ENCODE assay signal across 15 cellular contexts in genomic region chr10:99966306-99966705, GRCh38. TPM values are rescaled to one million over a fixed set of nuclear protein-coding genes. Genes with fewer than 3 reads are reported as not detected.
DNase-seq lines count a peak whose midpoint lies in the region; ATAC-seq and TF ChIP-seq lines count a peak whose summit lies in the region.
"Had no signal": no experiment of that assay in that cellular context is flagged by ENCODE, and none has a peak within 500 bp of the region (broad histone marks: within the 10 kb centered on the region; RNA-seq: fewer than 3 reads in every experiment).

No MANE protein-coding gene starts in this region.

- DNase-seq in AG04449 (ENCODE audit: low read depth, low spot score) (peak; percentile 74), HK-2 (ENCODE audit: unreplicated experiment) (peak; percentile 68), adipocyte (ENCODE audit: low read depth) (peak; percentile 90), iris pigment epithelial cell (ENCODE audit: low read depth) (peak; percentile 90), NCI-H526 (lab: John Stamatoyannopoulos, UW) (no peak)
- no peak for DNase-seq in activated CD8-positive, alpha-beta T cell treated with anti-CD3 and anti-CD28 coated beads, Interleukin-2, amount 10 ng/mL, durations not matched to agents 7 days and 5 days
- no peak for DNase-seq in central memory CD4-positive, alpha-beta T cell
- DNase-seq: activated B cell treated with CpG ODN at 0.5 μM for 24 hours; CD8-positive, alpha-beta T cell; MG63; NK-92 treated with Interleukin-12 subunit alpha and Interleukin-12 subunit beta, amount 100 ng/mL, for 24 hours had no signal

- H3K9me3 Mint-ChIP-seq in activated CD8-positive, alpha-beta T cell treated with anti-CD3 and anti-CD28 coated beads, Interleukin-2, amount 10 ng/mL, durations not matched to agents 7 days and 5 days (ENCODE audit: insufficient read depth), result no peaks in the 10 kb centered on the region
- H3K9me3 Mint-ChIP-seq: activated B cell treated with CpG ODN at 0.5 μM for 24 hours; activated naive CD4-positive, alpha-beta T cell treated with anti-CD3 and anti-CD28 coated beads, Interleukin-2, amount 50 U/mL, for 24 hours; CD8-positive, alpha-beta T cell had no signal

- TF ChIP-seq CTCF in AG04449 (IDR thresholded peaks at IDR 0.05; ENCODE audit: insufficient read depth, low read length, missing control alignments), result no peak

- H3K4me3 ChIP-seq in AG04449 (ENCODE audit: low read depth, low read length) (no peak overlapping the region), adipocyte (ENCODE audit: low read length) (no peak overlapping the region)
- H3K4me3 ChIP-seq: MG63 had no signal

- H3K4me3 Mint-ChIP-seq in activated CD8-positive, alpha-beta T cell treated with anti-CD3 and anti-CD28 coated beads, Interleukin-2, amount 10 ng/mL, durations not matched to agents 7 days and 5 days, result no peak overlapping the region
- H3K4me3 Mint-ChIP-seq: activated B cell treated with CpG ODN at 0.5 μM for 24 hours; activated naive CD4-positive, alpha-beta T cell treated with anti-CD3 and anti-CD28 coated beads, Interleukin-2, amount 50 U/mL, for 24 hours; CD8-positive, alpha-beta T cell had no signal

- CTCF ChIA-PET in AG04449 (lab: Yijun Ruan, JAX), result interaction anchor here (0.8 to 4.4 kb wide), 14 partner anchors 9 to 119 kb away, joined by 3 to 62 read pairs (median 8); partner anchors contain the start of gene DNMBP
- CTCF ChIA-PET in activated CD8-positive, alpha-beta T cell treated with anti-CD3 and anti-CD28 coated beads, Interleukin-2, amount 10 ng/mL, durations not matched to agents 7 days and 5 days (lab: Charles Lee), result interaction anchor here (3.1 kb wide), 1 partner anchor 120 kb away, joined by 22 read pairs; no protein-coding TSS in a partner anchor

- peaks cover 19% of the 10 kb centered on the region for H3K4me1 ChIP-seq in adipocyte (ENCODE audit: control insufficient read depth, insufficient read depth, low read length)

- POLR2A ChIA-PET in AG04449 (lab: Yijun Ruan, JAX), result interaction anchor here (0.7 to 1.5 kb wide), 7 partner anchors 9 to 60 kb away, joined by 3 to 23 read pairs (median 4); partner anchors contain the start of gene DNMBP
- POLR2A ChIA-PET in activated CD8-positive, alpha-beta T cell treated with anti-CD3 and anti-CD28 coated beads, Interleukin-2, amount 10 ng/mL, durations not matched to agents 7 days and 5 days (lab: Charles Lee), result no interaction called here

- ATAC-seq in activated CD8-positive, alpha-beta T cell treated with anti-CD3 and anti-CD28 coated beads, Interleukin-2, amount 10 ng/mL, durations not matched to agents 7 days and 5 days, result no peak
- no peak for ATAC-seq in HG02981 (IDR thresholded peaks at IDR 0.05; ENCODE audit: unreplicated experiment)
- ATAC-seq: CD8-positive, alpha-beta T cell; left lobe of liver; sciatic nerve had no signal

- H3K27me3 Mint-ChIP-seq in activated CD8-positive, alpha-beta T cell treated with anti-CD3 and anti-CD28 coated beads, Interleukin-2, amount 10 ng/mL, durations not matched to agents 7 days and 5 days (ENCODE audit: low read depth), result no peaks in the 10 kb centered on the region
- H3K27me3 Mint-ChIP-seq: activated B cell treated with CpG ODN at 0.5 μM for 24 hours; activated naive CD4-positive, alpha-beta T cell treated with anti-CD3 and anti-CD28 coated beads, Interleukin-2, amount 50 U/mL, for 24 hours had no signal

- peaks cover 2% of the 10 kb centered on the region for H3K4me1 Mint-ChIP-seq in activated CD8-positive, alpha-beta T cell treated with anti-CD3 and anti-CD28 coated beads, Interleukin-2, amount 10 ng/mL, durations not matched to agents 7 days and 5 days (ENCODE audit: low read depth)
- H3K4me1 Mint-ChIP-seq: activated B cell treated with CpG ODN at 0.5 μM for 24 hours; activated naive CD4-positive, alpha-beta T cell treated with anti-CD3 and anti-CD28 coated beads, Interleukin-2, amount 50 U/mL, for 24 hours had no signal

- H3K27me3 ChIP-seq in adipocyte (replicated peaks; ENCODE audit: control insufficient read depth, insufficient read depth, low read length), result no peaks in the 10 kb centered on the region
- H3K27me3 ChIP-seq: MG63 had no signal

- H3K9ac ChIP-seq in adipocyte (ENCODE audit: low read length), result peak overlapping the region; percentile 25

- no peaks in the 10 kb centered on the region for H3K9me3 ChIP-seq in adipocyte (ENCODE audit: control insufficient read depth, low read length)
- H3K9me3 ChIP-seq: MG63 had no signal

- no peak overlapping the region for H3K27ac Mint-ChIP-seq in activated CD8-positive, alpha-beta T cell treated with anti-CD3 and anti-CD28 coated beads, Interleukin-2, amount 10 ng/mL, durations not matched to agents 7 days and 5 days
- H3K27ac Mint-ChIP-seq: activated B cell treated with CpG ODN at 0.5 μM for 24 hours; activated naive CD4-positive, alpha-beta T cell treated with anti-CD3 and anti-CD28 coated beads, Interleukin-2, amount 50 U/mL, for 24 hours; CD8-positive, alpha-beta T cell had no signal

- H3K36me3 Mint-ChIP-seq in activated CD8-positive, alpha-beta T cell treated with anti-CD3 and anti-CD28 coated beads, Interleukin-2, amount 10 ng/mL, durations not matched to agents 7 days and 5 days (ENCODE audit: low read depth), result peaks cover 11% of the 10 kb centered on the region

- H3K36me3 ChIP-seq in adipocyte (ENCODE audit: control insufficient read depth, insufficient read depth, low read length, severe bottlenecking), result peaks cover 57% of the 10 kb centered on the region

RNA-seq across cellular contexts. Expression of gene DNMBP, which starts 43.4 kb away (rescaled TPM):
- 1 to 10 TPM; 4.1 to 4.4 TPM for total RNA-seq in activated CD8-positive, alpha-beta T cell treated with anti-CD3 and anti-CD28 coated beads, Interleukin-2, amount 10 ng/mL, durations not matched to agents 7 days and 5 days

Comparison
In these comparisons a context has a peak if more than half of its experiments do, and no peak if none do; other contexts are left out.
1. DNase-seq: peak in AG04449 (single experiment), HK-2 (single experiment), adipocyte (single experiment) and iris pigment epithelial cell (single experiment); none in activated CD8-positive, alpha-beta T cell treated with anti-CD3 and anti-CD28 coated beads, Interleukin-2, amount 10 ng/mL, durations not matched to agents 7 days and 5 days (single experiment), central memory CD4-positive, alpha-beta T cell (single experiment) and NCI-H526 (0 of 2).